9 cellular contexts compared by ENCODE assay signal in genomic region chr3:169954142-169954756, GRCh38. TPM values are rescaled to one million over a fixed set of nuclear protein-coding genes. Genes with fewer than 3 reads are reported as not detected.
DNase-seq lines count a peak whose midpoint lies in the region; ATAC-seq and TF ChIP-seq lines count a peak whose summit lies in the region.
"Had no signal": no experiment of that assay in that cellular context is flagged by ENCODE, and none has a peak within 500 bp of the region (broad histone marks: within the 10 kb centered on the region; RNA-seq: fewer than 3 reads in every experiment).

No MANE protein-coding gene starts in this region.

- DNase-seq in GM23338 (ENCODE audit: low spot score) = no peak
- DNase-seq in KBM-7 = peak; percentile 73
- DNase-seq in nephron progenitor cell = no peak
- DNase-seq in brain microvascular endothelial cell = no peak
- no peak for DNase-seq in NCI-H1436 (lab: John Stamatoyannopoulos, UW)
- no peak for DNase-seq in DMS153 (lab: John Stamatoyannopoulos, UW)
- no peak for DNase-seq in NCI-H1105 treated with DMSO at 0.1 percent for 48 hours (lab: John Stamatoyannopoulos, UW)

- H3K27me3 Mint-ChIP-seq in GM23338 (ENCODE audit: insufficient read depth, low read depth, poor library complexity) = no peaks in the 10 kb centered on the region
- H3K27me3 Mint-ChIP-seq in nephron progenitor cell (ENCODE audit: low read depth, poor library complexity) = peaks cover 10% of the 10 kb centered on the region

- H3K4me1 ChIP-seq in GM23338 (ENCODE audit: insufficient read depth) = no peaks in the 10 kb centered on the region

- H3K36me3 Mint-ChIP-seq in GM23338 (ENCODE audit: low read depth) (no peaks in the 10 kb centered on the region), nephron progenitor cell (ENCODE audit: low read depth) (no peaks in the 10 kb centered on the region)

- ATAC-seq in GM18858 (IDR thresholded peaks at IDR 0.05; ENCODE audit: unreplicated experiment) (peak; percentile 66), GM23338 (no peak)

- H3K27me3 ChIP-seq in GM23338 (ENCODE audit: insufficient read depth) (no peaks in the 10 kb centered on the region), brain microvascular endothelial cell (replicated peaks) (no peaks in the 10 kb centered on the region)

- H3K79me2 ChIP-seq in GM23338 (replicated peaks; ENCODE audit: insufficient read depth) = no peaks in the 10 kb centered on the region

- no peak overlapping the region for H3K4me2 ChIP-seq in GM23338

- in situ Hi-C loops in KBM-7 (cut with MboI; ENCODE audit: low pct_unique_long_range_greater_than_20kb, low sequenced_read_pairs) = no loop called here
- in situ Hi-C loops in brain microvascular endothelial cell (cut with HindIII; ENCODE audit: low pct_ligation_motif_present, low sequenced_read_pairs) = no loop called here

- H4K20me1 ChIP-seq in GM23338 (replicated peaks; ENCODE audit: insufficient read depth) = no peaks in the 10 kb centered on the region

- H3K36me3 ChIP-seq in GM23338 (ENCODE audit: insufficient read depth) = no peaks in the 10 kb centered on the region
- no peaks in the 10 kb centered on the region for H3K36me3 ChIP-seq in brain microvascular endothelial cell (replicated peaks)

- peak overlapping the region; percentile 80 for H2AFZ ChIP-seq in GM23338

- H3K4me3 Mint-ChIP-seq in GM23338 (no peak overlapping the region), nephron progenitor cell (no peak overlapping the region)

- no peaks in the 10 kb centered on the region for H3F3A ChIP-seq in GM23338 (replicated peaks; ENCODE audit: low read depth)

- H3K27ac Mint-ChIP-seq in GM23338 (no peak overlapping the region), nephron progenitor cell (peak overlapping the region; percentile 59)

- H3K27ac ChIP-seq in GM23338 (ENCODE audit: low read depth) (no peak overlapping the region), brain microvascular endothelial cell (no peak overlapping the region)

- no peaks in the 10 kb centered on the region for H3K9me2 ChIP-seq in GM23338 (ENCODE audit: insufficient read depth)

- no peak overlapping the region for H3K4me3 ChIP-seq in GM23338
- H3K4me3 ChIP-seq in brain microvascular endothelial cell (ENCODE audit: low read depth, low read length) = no peak overlapping the region

- H3K9me3 Mint-ChIP-seq in GM23338 (no peaks in the 10 kb centered on the region), nephron progenitor cell (peaks cover 4% of the 10 kb centered on the region)

- no peak for TF ChIP-seq CTCF in GM23338 (conservative IDR thresholded peaks at IDR 0.05; ENCODE audit: low read depth in 2 of 2)
- TF ChIP-seq CTCF in nephron progenitor cell (IDR thresholded peaks at IDR 0.05) = no peak
- TF ChIP-seq CTCF in brain microvascular endothelial cell (IDR thresholded peaks at IDR 0.05; ENCODE audit: low read depth, low read length, missing control alignments) = no peak

- no peaks in the 10 kb centered on the region for H3K4me1 Mint-ChIP-seq in GM23338
- H3K4me1 Mint-ChIP-seq in nephron progenitor cell = peaks cover 8% of the 10 kb centered on the region

TF ChIP-seq in GM23338, 12 proteins besides CTCF, POLR2A, EP300 and RAD21:
- TF ChIP-seq ZNF462 (CRISPR knock-in tag; IDR thresholded peaks at IDR 0.05) = no peak
- TF ChIP-seq REST (IDR thresholded peaks at IDR 0.05; ENCODE audit: unreplicated experiment) = no peak
- no peak for TF ChIP-seq JUNB (IDR thresholded peaks at IDR 0.05; ENCODE audit: unreplicated experiment)
- TF ChIP-seq EZH2phosphoT487 (IDR thresholded peaks at IDR 0.05; ENCODE audit: unreplicated experiment) = no peak

RNA-seq across cellular contexts. Expression of gene SEC62, which starts 12.4 kb away (rescaled TPM):
- 19.9 and 23.6 TPM in 2 replicates for total RNA-seq in GM23338 (2014; rRNA removed; shearing (Covaris generic))
- 279 and 306 TPM in 2 replicates for polyA plus RNA-seq in GM23338 (2016; fragmentation: Nextera tagmentation; extraction: Ambion mirVana)

RNA-seq across cellular contexts. Expression of gene SAMD7, which starts 42.9 kb away (rescaled TPM):
- not detected in 2 replicates for total RNA-seq in GM23338 (2014; rRNA removed; shearing (Covaris generic))
- polyA plus RNA-seq in GM23338 (2016; fragmentation: Nextera tagmentation; extraction: Ambion mirVana) = not detected in 2 replicates
- total RNA-seq: M059J had no signal
